ENCODE assay signal across 8 cellular contexts in genomic region chr11:9002920-9003572, GRCh38. TPM values are rescaled to one million over a fixed set of nuclear protein-coding genes. Genes with fewer than 3 reads are reported as not detected.
A peak's percentile ranks its signal among the peaks of the same experiment; 100 is the strongest.
DNase-seq lines count a peak whose midpoint lies in the region; ATAC-seq, FAIRE-seq and TF ChIP-seq lines count a peak whose summit lies in the region.

No MANE protein-coding gene starts in this region.

- peaks cover 15 to 23% of the 10 kb centered on the region in 2 experiments for H3K4me1 ChIP-seq in K562 (replicated peaks in 1 of 2; ENCODE audit: control insufficient read depth in 2 of 2, insufficient read depth in 2 of 2, low read length in 2 of 2)
- peaks cover 13% of the 10 kb centered on the region for H3K4me1 ChIP-seq in mucosa of stomach (ENCODE audit: control insufficient read depth, insufficient read depth, low read length)

- TF ChIP-seq RAD21 in K562 (CRISPR knock-in tag; conservative IDR thresholded peaks at IDR 0.05 in 1 of 2, IDR thresholded peaks at IDR 0.05 in 1 of 2): no peak

- in situ Hi-C loops in K562 (cut with MboI): no loop called here

- TF ChIP-seq POLR2A in K562 (conservative IDR thresholded peaks at IDR 0.05): no peak

- no peak for FAIRE-seq in K562 (lab: Jason Lieb, UNC)

- no peak for TF ChIP-seq EP300 in K562 (IDR thresholded peaks at IDR 0.05; ENCODE audit: low read length)

- DNase-seq in BJ (ENCODE audit: low read depth): no peak
- peak; percentile 49 for DNase-seq in HT1080 (ENCODE audit: low read depth)
- DNase-seq in K562 (ENCODE audit: extremely low read depth in 1 of 4, low spot score in 3 of 4): peak in 1 of 4 experiments; percentile 32
- DNase-seq in NOMO-1 treated with DMSO at 0.1 percent for 48 hours (lab: John Stamatoyannopoulos, UW; ENCODE audit: unreplicated experiment): no peak
- no peak for DNase-seq in substantia nigra (lab: John Stamatoyannopoulos, UW)

- intact Hi-C loops in K562 (cut with micrococcal nuclease): loop anchor here (5.0 kb wide), 1 partner anchor 41 kb away; the partner anchor contains the start of gene TMEM9B

- H3K9me3 ChIP-seq in K562 (replicated peaks; ENCODE audit: control insufficient read depth, insufficient read depth, low read depth, low read length) (no peaks in the 10 kb centered on the region), mucosa of stomach (ENCODE audit: control insufficient read depth, low read length) (no peaks in the 10 kb centered on the region)

- ATAC-seq in K562: no peak
- ATAC-seq in activated CD4-positive, CD25-positive, alpha-beta regulatory T cell treated with anti-CD3 and anti-CD28 coated beads, Interleukin-2, amount 50 U/mL, for 24 hours: no peak
- ATAC-seq in GM18867 (IDR thresholded peaks at IDR 0.05; ENCODE audit: unreplicated experiment): no peak

- H2AFZ ChIP-seq in K562 (ENCODE audit: low read depth, low read length): peak overlapping the region; percentile 92

- H3K9ac ChIP-seq in K562 (ENCODE audit: insufficient read depth in 1 of 2, low read depth in 2 of 2, low read length in 2 of 2) (peak overlapping the region; percentile 69 to 90), mucosa of stomach (ENCODE audit: low read length) (no peak overlapping the region)

- no peaks in the 10 kb centered on the region; the same call in 1 of the 2 replicates for H4K20me1 ChIP-seq in K562 (replicated peaks; ENCODE audit: control insufficient read depth, insufficient read depth, low read length)

- H3K79me2 ChIP-seq in K562 (ENCODE audit: control insufficient read depth, insufficient read depth, low read length): peaks cover 4% of the 10 kb centered on the region; the same call in 1 of the 3 replicates

- POLR2A ChIA-PET in BJ (lab: Charles Lee) (interaction anchor here (0.6 kb wide), 2 partner anchors 487 to 872 kb away, joined by 3 to 6 read pairs; no protein-coding TSS in a partner anchor), K562 (lab: Yijun Ruan, JAX) (interaction anchor here (0.6 to 2.5 kb wide), 11 partner anchors 10 to 324 kb away, joined by 3 to 17 read pairs (median 3); no protein-coding TSS in a partner anchor)

- WGBS in K562 (ENCODE audit: insufficient coverage, low coverage, missing lambda C conversion rate): 13% methylated on average over 8 of the region's 8 CpGs

- H3K27ac ChIP-seq in K562 (ENCODE audit: extremely low read depth, low read depth, low read length): peak overlapping the region; percentile 63
- H3K27ac ChIP-seq in substantia nigra (ENCODE audit: low read depth, low read length, poor library complexity, severe bottlenecking): no peak overlapping the region

- H3K36me3 ChIP-seq in BJ (ENCODE audit: control insufficient read depth, insufficient read depth, low read length): no peaks in the 10 kb centered on the region
- H3K36me3 ChIP-seq in K562 (ENCODE audit: control insufficient read depth, insufficient read depth, low read length): no peaks in the 10 kb centered on the region
- H3K36me3 ChIP-seq in mucosa of stomach (ENCODE audit: control insufficient read depth, insufficient read depth, low read length): no peaks in the 10 kb centered on the region

- CTCF ChIA-PET in BJ (lab: Yijun Ruan, JAX) (interaction anchor here (1.1 to 4.9 kb wide), 5 partner anchors 12 to 503 kb away, joined by 3 to 18 read pairs (median 3); no protein-coding TSS in a partner anchor), K562 (lab: Yijun Ruan, JAX; ENCODE audit: low intra/inter-chr PET ratio) (no interaction called here)

- peak overlapping the region; percentile 83 for H3K4me2 ChIP-seq in K562 (ENCODE audit: insufficient read depth, low read length)

- H3K4me3 ChIP-seq in BJ (ENCODE audit: low read depth, low read length) (peak overlapping the region; percentile 50), K562 (peak overlapping the region; percentile 48), mucosa of stomach (ENCODE audit: low read length) (peak overlapping the region; percentile 14)

- no peaks in the 10 kb centered on the region for H3K9me1 ChIP-seq in K562 (ENCODE audit: control insufficient read depth, insufficient read depth, low read length)

- H3K27me3 ChIP-seq in BJ (ENCODE audit: control insufficient read depth, insufficient read depth, low read length) (peaks cover 7% of the 10 kb centered on the region), K562 (ENCODE audit: control insufficient read depth in 2 of 2, insufficient read depth in 2 of 2, low read length in 2 of 2) (no peaks in the 10 kb centered on the region; a peak in 2 of 5 replicates), mucosa of stomach (ENCODE audit: control insufficient read depth, insufficient read depth, low read length) (peaks cover 68% of the 10 kb centered on the region)

- TSS peak; percentile 52 for BruUV-seq in K562 (replicated peaks; lab: Mats Ljungman, UMichigan)

- TF ChIP-seq CTCF in BJ (IDR thresholded peaks at IDR 0.05; ENCODE audit: insufficient read depth, low read depth, low read length) (no peak), K562 (IDR thresholded peaks at IDR 0.05 in 2 of 3, conservative IDR thresholded peaks at IDR 0.05 in 1 of 3; ENCODE audit: insufficient read depth in 2 of 3, low read depth in 1 of 3, low read length in 3 of 3) (no peak)

TF ChIP-seq in K562, 482 proteins besides CTCF, POLR2A, EP300 and RAD21 (continues in another document):
- no peak for TF ChIP-seq ZKSCAN1 (IDR thresholded peaks at IDR 0.05; ENCODE audit: low read depth, low read length)
- TF ChIP-seq SRSF3 (IDR thresholded peaks at IDR 0.05; ENCODE audit: insufficient read depth, low read length): no peak

RNA-seq across cellular contexts. Expression of gene NRIP3, which starts 0.8 kb away (rescaled TPM):
- 4.7 and 7.1 TPM in 2 replicates for polyA plus RNA-seq in BJ (2011; rRNA removed)
- 5.5 and 5.9 TPM in 2 replicates for polyA minus RNA-seq in BJ (2011; rRNA and poly(A)+ RNA removed)
- 52.6 and 61.3 TPM in 2 replicates for total RNA-seq in HT1080 (2014; rRNA removed; shearing (Covaris generic))
- polyA plus RNA-seq in HT1080 (2015; cell fraction: cytosol; rRNA removed): 42.3 and 50.6 TPM in 2 replicates
- polyA plus RNA-seq in HT1080 (2015; cell fraction: nucleus; rRNA removed): 31.5 and 33.1 TPM in 2 replicates
- total RNA-seq in K562 (2011; cell fraction: chromatin; rRNA removed; ENCODE audit: low replicate concordance): 16.4 and 21.2 TPM in 2 replicates
- 12.2 and 12.6 TPM in 2 replicates for total RNA-seq in K562 (2011; cell fraction: nucleolus; rRNA removed)
- 15.0 and 21.2 TPM in 2 replicates for total RNA-seq in K562 (2011; cell fraction: nucleoplasm; rRNA removed)
- 10.9 and 11.4 TPM in 2 replicates for total RNA-seq in K562 (2014; rRNA removed)
- 16.6 and 18.9 TPM in 2 replicates for total RNA-seq in K562 (2014; rRNA removed; fragmentation: Illumina TruSeq; extraction: Trizol)
- 12.9 and 13.8 TPM in 2 replicates for total RNA-seq in K562 (2015; rRNA removed; fragmentation: Illumina TruSeq; extraction: Trizol)
- total RNA-seq in K562 (2021): 14.4 and 15.3 TPM in 2 replicates
- 12.0 and 18.7 TPM in 2 replicates for polyA plus RNA-seq in K562 (2011; rRNA removed)
- 9.9 and 10.9 TPM in 2 replicates for polyA plus RNA-seq in K562 (2011; cell fraction: cytosol; rRNA removed)
- 11.9 and 13.7 TPM in 2 replicates for polyA plus RNA-seq in K562 (2011; cell fraction: nucleus; rRNA removed)
- 7.2 and 9.1 TPM in 2 replicates for polyA plus RNA-seq in K562 (2012)
- 11.6 and 12.6 TPM in 2 replicates for polyA plus RNA-seq in K562 (2014; fragmentation: Illumina TruSeq; extraction: Trizol)
- 1 to 10 TPM; 4.4 to 6.4 TPM for polyA plus RNA-seq in K562 (2014; fragmentation: Nextera tagmentation; extraction: Ambion mirVana)
- polyA plus RNA-seq in K562 (2014; rRNA removed): 7.4 and 8.5 TPM in 2 replicates
- 22.0 and 27.3 TPM in 2 replicates for polyA minus RNA-seq in K562 (2011; rRNA and poly(A)+ RNA removed)
- 9.7 and 16.0 TPM in 2 replicates for polyA minus RNA-seq in K562 (2011; cell fraction: cytosol; rRNA and poly(A)+ RNA removed)
- 5.4 and 6.0 TPM in 2 replicates for polyA minus RNA-seq in K562 (2011; cell fraction: nucleus; rRNA and poly(A)+ RNA removed)

RNA-seq across cellular contexts. Expression of gene TMEM9B, which starts 38.8 kb away (rescaled TPM):
- polyA plus RNA-seq in BJ (2011; rRNA removed): 24.6 and 46.4 TPM in 2 replicates
- polyA minus RNA-seq in BJ (2011; rRNA and poly(A)+ RNA removed): 10.5 and 11.8 TPM in 2 replicates
- total RNA-seq in HT1080 (2014; rRNA removed; shearing (Covaris generic)): 44.6 and 52.8 TPM in 2 replicates
- 40.6 and 48.3 TPM in 2 replicates for polyA plus RNA-seq in HT1080 (2015; cell fraction: cytosol; rRNA removed)
- polyA plus RNA-seq in HT1080 (2015; cell fraction: nucleus; rRNA removed): 21.5 and 24.7 TPM in 2 replicates
- total RNA-seq in K562 (2011; cell fraction: chromatin; rRNA removed; ENCODE audit: low replicate concordance): 13.2 and 21.8 TPM in 2 replicates
- 13.7 and 14.1 TPM in 2 replicates for total RNA-seq in K562 (2011; cell fraction: nucleolus; rRNA removed)
- total RNA-seq in K562 (2011; cell fraction: nucleoplasm; rRNA removed): 20.6 and 29.5 TPM in 2 replicates
- total RNA-seq in K562 (2014; rRNA removed): 9.8 and 14.7 TPM in 2 replicates
- total RNA-seq in K562 (2014; rRNA removed; fragmentation: Illumina TruSeq; extraction: Trizol): 17.8 and 19.9 TPM in 2 replicates
- total RNA-seq in K562 (2015; rRNA removed; fragmentation: Illumina TruSeq; extraction: Trizol): 15.8 and 19.4 TPM in 2 replicates
- 14.0 TPM in 2 replicates for total RNA-seq in K562 (2021)
- polyA plus RNA-seq in K562 (2011; rRNA removed): 12.8 and 20.0 TPM in 2 replicates
- 7.1 and 10.5 TPM in 2 replicates for polyA plus RNA-seq in K562 (2011; cell fraction: cytosol; rRNA removed)
- 5.1 and 5.3 TPM in 2 replicates for polyA plus RNA-seq in K562 (2011; cell fraction: nucleus; rRNA removed)
- polyA plus RNA-seq in K562 (2012): 15.9 and 22.1 TPM in 2 replicates
- 12.5 and 16.0 TPM in 2 replicates for polyA plus RNA-seq in K562 (2014; fragmentation: Illumina TruSeq; extraction: Trizol)
- polyA plus RNA-seq in K562 (2014; fragmentation: Nextera tagmentation; extraction: Ambion mirVana): 1 to 10 TPM; 7.7 to 9.6 TPM
- polyA plus RNA-seq in K562 (2014; rRNA removed): 11.9 and 16.6 TPM in 2 replicates
- 12.4 and 14.1 TPM in 2 replicates for polyA minus RNA-seq in K562 (2011; rRNA and poly(A)+ RNA removed)
- polyA minus RNA-seq in K562 (2011; cell fraction: cytosol; rRNA and poly(A)+ RNA removed): 3.0 and 4.0 TPM in 2 replicates
- polyA minus RNA-seq in K562 (2011; cell fraction: nucleus; rRNA and poly(A)+ RNA removed): 5.8 and 6.3 TPM in 2 replicates
